Comparison of ENCODE assay signal across 7 cellular contexts in genomic region chr14:56199095-56199975, GRCh38.
DNase-seq lines count a peak whose midpoint lies in the region; ATAC-seq and TF ChIP-seq lines count a peak whose summit lies in the region.

No MANE protein-coding gene starts in this region.

- intact Hi-C loops in body of pancreas (cut with DNase I) (no loop called here), mucosa of descending colon (cut with DNase I, micrococcal nuclease) (no loop called here)

- H3K36me3 Mint-ChIP-seq in stimulated activated memory B cell treated with anti-CD40 and anti-IgM and Interleukin-4, amounts not matched to agents 10 μg/mL and 1 μg/mL and 100 μg/mL, for 72 hours, result no peaks in the 10 kb centered on the region

- ATAC-seq in GM19351 (IDR thresholded peaks at IDR 0.05; ENCODE audit: unreplicated experiment) (peak; percentile 65), HG03378 (IDR thresholded peaks at IDR 0.05; ENCODE audit: unreplicated experiment) (peak; percentile 54), body of pancreas (peak; percentile 80), mucosa of descending colon (peak; percentile 68)
- no peak for ATAC-seq in stimulated activated memory B cell treated with anti-CD40 and anti-IgM and Interleukin-4, amounts not matched to agents 10 μg/mL and 1 μg/mL and 100 μg/mL, for 72 hours

- 27 to 33% methylated on average over 6 of the region's 6 CpGs for WGBS in body of pancreas, 2 donors

- DNase-seq in body of pancreas (peak in 1 of 4 donors; percentile 62), mucosa of descending colon (peak in 1 of 3 donors; percentile 39), iPS-NIHi7 (ENCODE audit: extremely low spot score) (no peak), SW480 (ENCODE audit: low spot score) (no peak)

- no peaks in the 10 kb centered on the region for H3K36me3 ChIP-seq in body of pancreas (replicated peaks in 1 of 2; ENCODE audit: insufficient read depth in 1 of 2, low read depth in 2 of 2)
- H3K36me3 ChIP-seq in mucosa of descending colon (ENCODE audit: low read depth), result no peaks in the 10 kb centered on the region

- H3K27me3 ChIP-seq in body of pancreas, result no peaks in the 10 kb centered on the region

- H3K9me3 ChIP-seq in body of pancreas (no peaks in the 10 kb centered on the region), mucosa of descending colon (no peaks in the 10 kb centered on the region)

- H3K27ac ChIP-seq in body of pancreas, result peak overlapping the region in 2 of 4 donors; percentile 10 to 26

- H3K9me3 Mint-ChIP-seq in stimulated activated memory B cell treated with anti-CD40 and anti-IgM and Interleukin-4, amounts not matched to agents 10 μg/mL and 1 μg/mL and 100 μg/mL, for 72 hours, result no peaks in the 10 kb centered on the region

- TF ChIP-seq CTCF in body of pancreas (IDR thresholded peaks at IDR 0.05) (no peak), mucosa of descending colon (IDR thresholded peaks at IDR 0.05) (no peak)

- TF ChIP-seq POLR2A in body of pancreas (IDR thresholded peaks at IDR 0.05), result no peak

- no peak overlapping the region for H3K27ac Mint-ChIP-seq in stimulated activated memory B cell treated with anti-CD40 and anti-IgM and Interleukin-4, amounts not matched to agents 10 μg/mL and 1 μg/mL and 100 μg/mL, for 72 hours

- H3K4me3 Mint-ChIP-seq in stimulated activated memory B cell treated with anti-CD40 and anti-IgM and Interleukin-4, amounts not matched to agents 10 μg/mL and 1 μg/mL and 100 μg/mL, for 72 hours, result no peak overlapping the region

- peaks cover 12% of the 10 kb centered on the region for H3K4me1 Mint-ChIP-seq in stimulated activated memory B cell treated with anti-CD40 and anti-IgM and Interleukin-4, amounts not matched to agents 10 μg/mL and 1 μg/mL and 100 μg/mL, for 72 hours

- H3K27me3 Mint-ChIP-seq in stimulated activated memory B cell treated with anti-CD40 and anti-IgM and Interleukin-4, amounts not matched to agents 10 μg/mL and 1 μg/mL and 100 μg/mL, for 72 hours, result no peaks in the 10 kb centered on the region

- H3K4me1 ChIP-seq in body of pancreas, result peaks cover 76% of the 10 kb centered on the region
- H3K4me1 ChIP-seq in mucosa of descending colon (ENCODE audit: low read depth), result peaks cover 29% of the 10 kb centered on the region

- H3K4me3 ChIP-seq in body of pancreas, result no peak overlapping the region
- no peak overlapping the region for H3K4me3 ChIP-seq in mucosa of descending colon
